Comparison of ENCODE assay signal across 13 cellular contexts in genomic region chr4:185171373-185172071, GRCh38. TPM values are rescaled to one million over a fixed set of nuclear protein-coding genes. Genes with fewer than 3 reads are reported as not detected.
DNase-seq lines count a peak whose midpoint lies in the region; ATAC-seq and TF ChIP-seq lines count a peak whose summit lies in the region.
"Had no signal": no experiment of that assay in that cellular context is flagged by ENCODE, and none has a peak within 500 bp of the region (broad histone marks: within the 10 kb centered on the region; RNA-seq: fewer than 3 reads in every experiment).

No MANE protein-coding gene starts in this region.

- no peak overlapping the region for H3K4me3 Mint-ChIP-seq in stimulated activated memory B cell treated with anti-CD40 and anti-IgM and Interleukin-4, amounts not matched to agents 10 μg/mL and 1 μg/mL and 100 μg/mL, for 72 hours
- no peak overlapping the region for H3K4me3 Mint-ChIP-seq in endodermal cell
- no peak overlapping the region for H3K4me3 Mint-ChIP-seq in activated naive CD8-positive, alpha-beta T cell treated with anti-CD3 and anti-CD28 coated beads for 36 hours

- WGBS in endodermal cell (ENCODE audit: insufficient coverage in 1 of 2, insufficient read length in 1 of 2), 2 experiments, result 94 to 100% methylated on average over 1 of the region's 2 CpGs

- no peaks in the 10 kb centered on the region for H3K27me3 ChIP-seq in endodermal cell (ENCODE audit: control insufficient read depth, insufficient read depth, low read length, poor library complexity, severe bottlenecking)
- H3K27me3 ChIP-seq: ascending aorta, ovary, thyroid gland had no signal

- peaks cover 34% of the 10 kb centered on the region for H3K36me3 Mint-ChIP-seq in stimulated activated memory B cell treated with anti-CD40 and anti-IgM and Interleukin-4, amounts not matched to agents 10 μg/mL and 1 μg/mL and 100 μg/mL, for 72 hours
- peaks cover 53% of the 10 kb centered on the region for H3K36me3 Mint-ChIP-seq in endodermal cell (ENCODE audit: low read depth)
- H3K36me3 Mint-ChIP-seq in activated naive CD8-positive, alpha-beta T cell treated with anti-CD3 and anti-CD28 coated beads for 36 hours, result peaks cover 53% of the 10 kb centered on the region

- H3K9me3 Mint-ChIP-seq in stimulated activated memory B cell treated with anti-CD40 and anti-IgM and Interleukin-4, amounts not matched to agents 10 μg/mL and 1 μg/mL and 100 μg/mL, for 72 hours, result no peaks in the 10 kb centered on the region
- H3K9me3 Mint-ChIP-seq in endodermal cell, result no peaks in the 10 kb centered on the region
- no peaks in the 10 kb centered on the region for H3K9me3 Mint-ChIP-seq in activated naive CD8-positive, alpha-beta T cell treated with anti-CD3 and anti-CD28 coated beads for 36 hours

- peak; percentile 96 for ATAC-seq in GM19351 (IDR thresholded peaks at IDR 0.05; ENCODE audit: unreplicated experiment)
- ATAC-seq in HG02678 (IDR thresholded peaks at IDR 0.05; ENCODE audit: unreplicated experiment), result peak; percentile 85
- peak; percentile 80 for ATAC-seq in HG03469 (IDR thresholded peaks at IDR 0.05; ENCODE audit: unreplicated experiment)
- peak; percentile 67 for ATAC-seq in stimulated activated memory B cell treated with anti-CD40 and anti-IgM and Interleukin-4, amounts not matched to agents 10 μg/mL and 1 μg/mL and 100 μg/mL, for 72 hours

- no peak overlapping the region for H3K9ac ChIP-seq in endodermal cell (ENCODE audit: extremely low read depth, low read length, poor library complexity, severe bottlenecking)

- H3K4me3 ChIP-seq in endodermal cell (ENCODE audit: low read length), result no peak overlapping the region
- H3K4me3 ChIP-seq: ascending aorta, ovary, thyroid gland had no signal

- TF ChIP-seq CTCF in endodermal cell (conservative IDR thresholded peaks at IDR 0.05), result no peak

- DNase-seq in RKO (ENCODE audit: low spot score) (no peak), endodermal cell (no peak)
- no peak for DNase-seq in activated naive CD8-positive, alpha-beta T cell treated with anti-CD3 and anti-CD28 coated beads for 36 hours
- DNase-seq: DMS 273 treated with DMSO at 0.1 percent for 48 hours, islet precursor cell, NCI-H510A, ovary had no signal

- no peak overlapping the region for H3K27ac ChIP-seq in endodermal cell (ENCODE audit: low read depth, low read length)
- H3K27ac ChIP-seq: ovary, thyroid gland had no signal

- H3K9me3 ChIP-seq in endodermal cell (ENCODE audit: control insufficient read depth, low read length), result no peaks in the 10 kb centered on the region
- H3K9me3 ChIP-seq: ascending aorta, ovary, thyroid gland had no signal

- peaks cover 21% of the 10 kb centered on the region for H3K36me3 ChIP-seq in endodermal cell (ENCODE audit: control insufficient read depth, insufficient read depth, low read length)
- H3K36me3 ChIP-seq: ovary, thyroid gland had no signal

- no peaks in the 10 kb centered on the region for H3K27me3 Mint-ChIP-seq in stimulated activated memory B cell treated with anti-CD40 and anti-IgM and Interleukin-4, amounts not matched to agents 10 μg/mL and 1 μg/mL and 100 μg/mL, for 72 hours
- H3K27me3 Mint-ChIP-seq in endodermal cell (ENCODE audit: insufficient read depth), result no peaks in the 10 kb centered on the region
- H3K27me3 Mint-ChIP-seq in activated naive CD8-positive, alpha-beta T cell treated with anti-CD3 and anti-CD28 coated beads for 36 hours, result peaks cover 6% of the 10 kb centered on the region

- H3K4me1 Mint-ChIP-seq in stimulated activated memory B cell treated with anti-CD40 and anti-IgM and Interleukin-4, amounts not matched to agents 10 μg/mL and 1 μg/mL and 100 μg/mL, for 72 hours, result peaks cover 16% of the 10 kb centered on the region
- H3K4me1 Mint-ChIP-seq in endodermal cell, result no peaks in the 10 kb centered on the region
- H3K4me1 Mint-ChIP-seq in activated naive CD8-positive, alpha-beta T cell treated with anti-CD3 and anti-CD28 coated beads for 36 hours, result peaks cover 2% of the 10 kb centered on the region

- no peaks in the 10 kb centered on the region for H3K4me1 ChIP-seq in endodermal cell (ENCODE audit: control insufficient read depth, insufficient read depth, low read length)
- H3K4me1 ChIP-seq: thyroid gland had no signal

- peak overlapping the region; percentile 12 for H3K27ac Mint-ChIP-seq in stimulated activated memory B cell treated with anti-CD40 and anti-IgM and Interleukin-4, amounts not matched to agents 10 μg/mL and 1 μg/mL and 100 μg/mL, for 72 hours
- H3K27ac Mint-ChIP-seq in endodermal cell, result no peak overlapping the region
- H3K27ac Mint-ChIP-seq in activated naive CD8-positive, alpha-beta T cell treated with anti-CD3 and anti-CD28 coated beads for 36 hours, result no peak overlapping the region

RNA-seq across cellular contexts. Expression of gene SLC25A4, which starts 28.5 kb away (rescaled TPM):
- 10 to 100 TPM; 19.5 to 22.0 TPM for total RNA-seq in endodermal cell
- polyA plus RNA-seq in endodermal cell (2013, experiment 1 of 2), result 23.0 TPM
- 18.6 TPM for polyA plus RNA-seq in endodermal cell (2013, experiment 2 of 2)
- total RNA-seq in activated naive CD8-positive, alpha-beta T cell treated with anti-CD3 and anti-CD28 coated beads for 36 hours, result 1 to 10 TPM; 7.6 to 7.8 TPM

RNA-seq across cellular contexts. Expression of gene CFAP97, which starts 32.3 kb away (rescaled TPM):
- total RNA-seq in endodermal cell, result 10 to 100 TPM; 33.8 to 41.6 TPM
- polyA plus RNA-seq in endodermal cell (2013, experiment 1 of 2), result 25.9 TPM
- 26.2 TPM for polyA plus RNA-seq in endodermal cell (2013, experiment 2 of 2)
- total RNA-seq in activated naive CD8-positive, alpha-beta T cell treated with anti-CD3 and anti-CD28 coated beads for 36 hours, result 10 to 100 TPM; 49.2 to 49.3 TPM

RNA-seq across cellular contexts. Expression of gene SNX25, which starts 37.9 kb away (rescaled TPM):
- total RNA-seq in endodermal cell, result 10 to 100 TPM; 21.4 to 26.0 TPM
- polyA plus RNA-seq in endodermal cell (2013, experiment 1 of 2), result 8.6 TPM
- polyA plus RNA-seq in endodermal cell (2013, experiment 2 of 2), result 11.0 TPM
- 10 to 100 TPM; 12.4 to 14.3 TPM for total RNA-seq in activated naive CD8-positive, alpha-beta T cell treated with anti-CD3 and anti-CD28 coated beads for 36 hours
